28 cellular contexts compared by ENCODE assay signal in genomic region chr1:41976671-41977070, GRCh38.
"Had no signal": no experiment of that assay in that cellular context is flagged by ENCODE, and none has a peak within 500 bp of the region (broad histone marks: within the 10 kb centered on the region; RNA-seq: fewer than 3 reads in every experiment).

No MANE protein-coding gene starts in this region.

- H3K27me3 ChIP-seq: dorsolateral prefrontal cortex, esophagus squamous epithelium, heart right ventricle, neutrophil, right lobe of liver, stomach, thyroid gland, vagina had no signal

- H3K4me1 ChIP-seq: lower lobe of right lung, parathyroid adenoma, right lobe of liver, thyroid gland, vagina had no signal

- H3K9me3 ChIP-seq: esophagus squamous epithelium, heart right ventricle, lower lobe of right lung, neutrophil, right lobe of liver, stomach, thyroid gland, vagina had no signal

- H3K4me1 Mint-ChIP-seq: neural crest cell had no signal

- H3K9ac ChIP-seq: parathyroid adenoma had no signal

- H2AFZ ChIP-seq: parathyroid adenoma had no signal

- H3K4me3 Mint-ChIP-seq: endodermal cell; memory B cell; natural killer cell treated with Interleukin-12 subunit alpha and Interleukin-12 subunit beta and Interleukin-15 and Interleukin-18, amount 100 ng/mL, for 72 hours; neural crest cell; stimulated activated effector memory CD8-positive, alpha-beta T cell treated with anti-CD3 and anti-CD28 coated beads, Interleukin-12 subunit alpha, Interleukin-12 subunit beta, amount 100 ng/mL, for 72 hours had no signal

- H3K27me3 Mint-ChIP-seq: natural killer cell treated with Interleukin-12 subunit alpha and Interleukin-12 subunit beta and Interleukin-15 and Interleukin-18, amount 100 ng/mL, for 72 hours had no signal

- H3K79me2 ChIP-seq: parathyroid adenoma had no signal

- H3K4me3 ChIP-seq: dorsolateral prefrontal cortex, esophagus squamous epithelium, heart right ventricle, lower lobe of right lung, right lobe of liver, stomach, thyroid gland, vagina had no signal

- ATAC-seq: heart right ventricle; left colon; left ventricle myocardium superior; lower lobe of right lung; natural killer cell treated with Interleukin-12 subunit alpha and Interleukin-12 subunit beta and Interleukin-15 and Interleukin-18, amount 100 ng/mL, for 72 hours; right lobe of liver; stimulated activated effector memory CD8-positive, alpha-beta T cell treated with anti-CD3 and anti-CD28 coated beads, Interleukin-12 subunit alpha, Interleukin-12 subunit beta, amount 100 ng/mL, for 72 hours had no signal

- H3K9me3 Mint-ChIP-seq: endodermal cell; memory B cell; stimulated activated effector memory CD8-positive, alpha-beta T cell treated with anti-CD3 and anti-CD28 coated beads, Interleukin-12 subunit alpha, Interleukin-12 subunit beta, amount 100 ng/mL, for 72 hours had no signal

- H3K36me3 Mint-ChIP-seq: memory B cell; stimulated activated effector memory CD8-positive, alpha-beta T cell treated with anti-CD3 and anti-CD28 coated beads, Interleukin-12 subunit alpha, Interleukin-12 subunit beta, amount 100 ng/mL, for 72 hours had no signal

- H3K27ac Mint-ChIP-seq: endodermal cell; memory B cell; natural killer cell treated with Interleukin-12 subunit alpha and Interleukin-12 subunit beta and Interleukin-15 and Interleukin-18, amount 100 ng/mL, for 72 hours; progenitor cell of endocrine pancreas; stimulated activated effector memory CD8-positive, alpha-beta T cell treated with anti-CD3 and anti-CD28 coated beads, Interleukin-12 subunit alpha, Interleukin-12 subunit beta, amount 100 ng/mL, for 72 hours had no signal

- DNase-seq: effector CD8-positive, alpha-beta T cell; endodermal cell; esophagus squamous epithelium; foreskin melanocyte; glutamatergic neuron; heart right ventricle; kidney glomerular epithelial cell; left colon; left ventricle myocardium superior; lower lobe of right lung; right lobe of liver; small intestine; stimulated activated CD4-positive, alpha-beta T cell treated with anti-CD3 and anti-CD28 coated beads, Interleukin-12 subunit alpha, Interleukin-12 subunit beta, amount 100 ng/mL, for 4 hours; stimulated activated CD4-positive, alpha-beta T cell treated with anti-CD3 and anti-CD28 coated beads, Interleukin-1b, Interleukin-23, amount 100 ng/mL, for 48 hours; stimulated activated CD4-positive, alpha-beta T cell treated with anti-CD3 and anti-CD28 coated beads, Interleukin-4, amount 100 ng/mL, for 1 hour; stimulated activated naive CD4-positive, alpha-beta T cell treated with Interleukin-2 at 50 U/mL for 16 hours; stomach; thyroid gland; trophoblast cell had no signal

- H3K27ac ChIP-seq: dorsolateral prefrontal cortex, esophagus squamous epithelium, heart right ventricle, lower lobe of right lung, neutrophil, parathyroid adenoma, right lobe of liver, stomach, thyroid gland, vagina had no signal

- H3K36me3 ChIP-seq: esophagus squamous epithelium, heart right ventricle, lower lobe of right lung, neutrophil, right lobe of liver, stomach, thyroid gland, vagina had no signal
